ENCODE assay signal across 17 cellular contexts in genomic region chr17:50118076-50118827, GRCh38. TPM values are rescaled to one million over a fixed set of nuclear protein-coding genes. Genes with fewer than 3 reads are reported as not detected.
"Had no signal": no experiment of that assay in that cellular context is flagged by ENCODE, and none has a peak within 500 bp of the region (broad histone marks: within the 10 kb centered on the region; RNA-seq: fewer than 3 reads in every experiment).

No MANE protein-coding gene starts in this region.

- H3K27me3 ChIP-seq: brain microvascular endothelial cell, right lobe of liver had no signal

- H3K9ac ChIP-seq: parathyroid adenoma had no signal

- DNase-seq: activated CD4-positive, alpha-beta T cell treated with anti-CD3 and anti-CD28 coated beads, Interleukin-2, amount 10 ng/mL, durations not matched to agents 7 days and 5 days; activated CD8-positive, alpha-beta memory T cell treated with anti-CD3 and anti-CD28 coated beads, Interleukin-2, amount 50 U/mL, for 4 hours; activated naive CD4-positive, alpha-beta T cell treated with anti-CD3 and anti-CD28 coated beads for 36 hours; activated T-cell treated with anti-CD3 and anti-CD28 coated beads, Interleukin-2, amount 50 U/mL, for 4 hours; brain microvascular endothelial cell; effector CD4-positive, alpha-beta T cell; naive thymus-derived CD4-positive, alpha-beta T cell; right lobe of liver; stimulated activated CD4-positive, alpha-beta T cell treated with anti-CD3 and anti-CD28 coated beads, Interleukin-4, amount 100 ng/mL, for 1 hour; T1000; upper lobe of right lung had no signal

- H3K36me3 ChIP-seq: brain microvascular endothelial cell, neutrophil, right lobe of liver, thoracic aorta, upper lobe of right lung had no signal

- H3K27ac Mint-ChIP-seq: activated CD4-positive, alpha-beta T cell treated with anti-CD3 and anti-CD28 coated beads, Interleukin-2, amount 10 ng/mL, durations not matched to agents 7 days and 5 days; activated naive CD4-positive, alpha-beta T cell treated with anti-CD3 and anti-CD28 coated beads for 36 hours had no signal

- H3K36me3 Mint-ChIP-seq: naive thymus-derived CD4-positive, alpha-beta T cell had no signal

- H3K4me3 ChIP-seq: right lobe of liver had no signal

- H3K4me3 Mint-ChIP-seq: activated CD4-positive, alpha-beta T cell treated with anti-CD3 and anti-CD28 coated beads, Interleukin-2, amount 10 ng/mL, durations not matched to agents 7 days and 5 days; activated naive CD4-positive, alpha-beta T cell treated with anti-CD3 and anti-CD28 coated beads for 36 hours; activated T-cell treated with anti-CD3 and anti-CD28 coated beads, Interleukin-2, amount 50 U/mL, for 4 hours had no signal

- H3K27ac ChIP-seq: brain microvascular endothelial cell, neutrophil, parathyroid adenoma, right lobe of liver, thoracic aorta, upper lobe of right lung had no signal

- ATAC-seq: esophagus mucosa had no signal

- H3K9me3 Mint-ChIP-seq: activated CD4-positive, alpha-beta T cell treated with anti-CD3 and anti-CD28 coated beads, Interleukin-2, amount 10 ng/mL, durations not matched to agents 7 days and 5 days; activated naive CD4-positive, alpha-beta T cell treated with anti-CD3 and anti-CD28 coated beads for 36 hours; activated T-cell treated with anti-CD3 and anti-CD28 coated beads, Interleukin-2, amount 50 U/mL, for 4 hours; central memory CD8-positive, alpha-beta T cell had no signal

- H3K9me3 ChIP-seq: neutrophil, right lobe of liver, thoracic aorta, upper lobe of right lung had no signal

RNA-seq across cellular contexts. Expression of gene SAMD14, which starts 11.7 kb away (rescaled TPM):
- polyA plus RNA-seq: naive thymus-derived CD4-positive, alpha-beta T cell had no signal

RNA-seq across cellular contexts. Expression of gene SGCA, which starts 47.6 kb away (rescaled TPM):
- total RNA-seq: activated CD4-positive, alpha-beta T cell treated with anti-CD3 and anti-CD28 coated beads, Interleukin-2, amount 10 ng/mL, durations not matched to agents 7 days and 5 days; activated T-cell treated with anti-CD3 and anti-CD28 coated beads, Interleukin-2, amount 50 U/mL, for 4 hours; smooth muscle cell had no signal
- polyA plus RNA-seq: naive thymus-derived CD4-positive, alpha-beta T cell had no signal
